In genomic region chr15:43135351-43135750, GRCh38 we compare ENCODE assay signal across 16 cellular contexts. TPM values are rescaled to one million over a fixed set of nuclear protein-coding genes. Genes with fewer than 3 reads are reported as not detected.
DNase-seq lines count a peak whose midpoint lies in the region; TF ChIP-seq lines count a peak whose summit lies in the region.
"Had no signal": no experiment of that assay in that cellular context is flagged by ENCODE, and none has a peak within 500 bp of the region (broad histone marks: within the 10 kb centered on the region; RNA-seq: fewer than 3 reads in every experiment).

No MANE protein-coding gene starts in this region.

- peaks cover 26% of the 10 kb centered on the region for H3K4me1 ChIP-seq in CD8-positive, alpha-beta memory T cell (ENCODE audit: insufficient read depth, low read length)
- H3K4me1 ChIP-seq in KMS-11 (ENCODE audit: low read depth, poor library complexity, severe bottlenecking) (peaks cover 21% of the 10 kb centered on the region), OCI-LY1 (ENCODE audit: insufficient read depth, low read length, severe bottlenecking) (peaks cover 22% of the 10 kb centered on the region), hepatocyte (ENCODE audit: insufficient read depth) (peaks cover 4% of the 10 kb centered on the region), Caco-2 (no peaks in the 10 kb centered on the region), breast epithelium (no peaks in the 10 kb centered on the region)
- H3K4me1 ChIP-seq: foreskin keratinocyte had no signal

- no peak overlapping the region for H3K4me3 ChIP-seq in CD8-positive, alpha-beta memory T cell (ENCODE audit: low read length)
- no peak overlapping the region for H3K4me3 ChIP-seq in KMS-11 (IDR thresholded peaks at IDR 0.05; ENCODE audit: insufficient read depth, low read depth, low read length)
- peak overlapping the region; percentile 97 for H3K4me3 ChIP-seq in OCI-LY1 (ENCODE audit: low read depth, low read length, poor library complexity, severe bottlenecking)
- no peak overlapping the region for H3K4me3 ChIP-seq in hepatocyte
- H3K4me3 ChIP-seq in Caco-2 (ENCODE audit: low read depth, low read length): no peak overlapping the region
- no peak overlapping the region for H3K4me3 ChIP-seq in breast epithelium
- H3K4me3 ChIP-seq: prostate gland had no signal

- intact Hi-C loops in Caco-2 (cut with micrococcal nuclease; ENCODE audit: unreplicated experiment): no loop called here
- intact Hi-C loops in breast epithelium (cut with DNase I; ENCODE audit: low total_unique reads): no loop called here

- H3K27me3 ChIP-seq in CD8-positive, alpha-beta memory T cell (ENCODE audit: insufficient read depth, low read length, poor library complexity, severe bottlenecking): no peaks in the 10 kb centered on the region
- no peaks in the 10 kb centered on the region for H3K27me3 ChIP-seq in KMS-11 (ENCODE audit: insufficient read depth, low read depth)
- H3K27me3 ChIP-seq in OCI-LY1 (ENCODE audit: insufficient read depth, low read length): no peaks in the 10 kb centered on the region
- H3K27me3 ChIP-seq in hepatocyte: no peaks in the 10 kb centered on the region
- H3K27me3 ChIP-seq in Caco-2 (replicated peaks; ENCODE audit: control insufficient read depth, insufficient read depth, low read length): no peaks in the 10 kb centered on the region
- no peaks in the 10 kb centered on the region for H3K27me3 ChIP-seq in breast epithelium
- H3K27me3 ChIP-seq: foreskin keratinocyte had no signal

- H3F3A ChIP-seq in OCI-LY1 (ENCODE audit: insufficient read depth, low read length): no peaks in the 10 kb centered on the region

- peaks cover 25 to 38% (median 27%) of the 10 kb centered on the region in 3 donors for H3K4me1 Mint-ChIP-seq in CD8-positive, alpha-beta memory T cell
- H3K4me1 Mint-ChIP-seq in Caco-2 (ENCODE audit: low read depth, unreplicated experiment): peaks cover 16% of the 10 kb centered on the region

- H2AFZ ChIP-seq in KMS-11 (ENCODE audit: low read depth): no peak overlapping the region
- no peak overlapping the region for H2AFZ ChIP-seq in OCI-LY1 (ENCODE audit: low read length)
- no peak overlapping the region for H2AFZ ChIP-seq in hepatocyte

- peak overlapping the region in 5 of 8 donors; percentile 15 to 79 (median 33) for H3K27ac Mint-ChIP-seq in CD8-positive, alpha-beta memory T cell
- H3K27ac Mint-ChIP-seq in Caco-2 (ENCODE audit: unreplicated experiment): no peak overlapping the region
- H3K27ac Mint-ChIP-seq: activated naive CD4-positive, alpha-beta T cell treated with anti-CD3 and anti-CD28 coated beads, Interleukin-2, amount 10 ng/mL, durations not matched to agents 7 days and 5 days had no signal

- H3K36me3 Mint-ChIP-seq in CD8-positive, alpha-beta memory T cell: peaks cover 0 to 52% (median 13%) of the 10 kb centered on the region in 3 donors
- H3K36me3 Mint-ChIP-seq in Caco-2 (ENCODE audit: insufficient read depth, unreplicated experiment): peaks cover 21% of the 10 kb centered on the region

- H3K79me2 ChIP-seq in KMS-11 (ENCODE audit: insufficient read depth, low read depth) (peaks cover 14% of the 10 kb centered on the region; the same call in 1 of the 2 replicates), OCI-LY1 (ENCODE audit: insufficient read depth, low read length) (peaks cover 12% of the 10 kb centered on the region), hepatocyte (peaks cover 14% of the 10 kb centered on the region)

- CTCF ChIA-PET in CD8-positive, alpha-beta memory T cell (lab: Charles Lee): no interaction called here
- CTCF ChIA-PET in Caco-2 (lab: Charles Lee): no interaction called here

- H3K4me2 ChIP-seq in KMS-11: peak overlapping the region; percentile 98; the same call in 1 of the 2 replicates
- peak overlapping the region; percentile 99; the same call in 1 of the 2 replicates for H3K4me2 ChIP-seq in OCI-LY1 (ENCODE audit: low read length)
- H3K4me2 ChIP-seq in hepatocyte: peak overlapping the region; percentile 91
- H3K4me2 ChIP-seq: smooth muscle cell had no signal

- H4K20me1 ChIP-seq in KMS-11 (ENCODE audit: insufficient read depth) (no peaks in the 10 kb centered on the region), OCI-LY1 (ENCODE audit: insufficient read depth, low read length) (no peaks in the 10 kb centered on the region), hepatocyte (ENCODE audit: insufficient read depth, poor library complexity, severe bottlenecking) (no peaks in the 10 kb centered on the region)

- no peaks in the 10 kb centered on the region for H3K9me3 ChIP-seq in CD8-positive, alpha-beta memory T cell (ENCODE audit: low read length)
- H3K9me3 ChIP-seq in OCI-LY1 (ENCODE audit: low read length): no peaks in the 10 kb centered on the region
- H3K9me3 ChIP-seq in hepatocyte (ENCODE audit: low read depth): no peaks in the 10 kb centered on the region
- no peaks in the 10 kb centered on the region for H3K9me3 ChIP-seq in Caco-2
- H3K9me3 ChIP-seq in breast epithelium: no peaks in the 10 kb centered on the region
- H3K9me3 ChIP-seq: prostate gland had no signal

- H3K27me3 Mint-ChIP-seq in CD8-positive, alpha-beta memory T cell: no peaks in the 10 kb centered on the region
- no peaks in the 10 kb centered on the region for H3K27me3 Mint-ChIP-seq in Caco-2 (ENCODE audit: insufficient read depth, unreplicated experiment)

- TF ChIP-seq CTCF in KMS-11 (conservative IDR thresholded peaks at IDR 0.05; ENCODE audit: low read depth, low read length) (no peak), OCI-LY1 (IDR thresholded peaks at IDR 0.05; ENCODE audit: low read length) (no peak), hepatocyte (IDR thresholded peaks at IDR 0.05; ENCODE audit: poor library complexity) (no peak), Caco-2 (IDR thresholded peaks at IDR 0.05; ENCODE audit: insufficient read depth in 1 of 2, low read depth in 1 of 2, low read length in 1 of 2, severe bottlenecking in 1 of 2, unreplicated experiment in 1 of 2) (no peak), breast epithelium (IDR thresholded peaks at IDR 0.05) (no peak)

- H3K9me2 ChIP-seq in OCI-LY1 (ENCODE audit: low read depth, low read length): no peaks in the 10 kb centered on the region
- H3K9me2 ChIP-seq in hepatocyte (replicated peaks; ENCODE audit: insufficient read depth): no peaks in the 10 kb centered on the region

- no TSS peak for BruUV-seq in Caco-2 (replicated peaks; lab: Mats Ljungman, UMichigan)

- no peak overlapping the region for H3K27ac ChIP-seq in CD8-positive, alpha-beta memory T cell (ENCODE audit: low read depth, low read length)
- H3K27ac ChIP-seq in KMS-11 (no peak overlapping the region), OCI-LY1 (ENCODE audit: low read depth, low read length, poor library complexity, severe bottlenecking) (no peak overlapping the region), hepatocyte (no peak overlapping the region), breast epithelium (no peak overlapping the region)
- H3K27ac ChIP-seq: foreskin keratinocyte, prostate gland had no signal

- peaks cover 18% of the 10 kb centered on the region for H3K36me3 ChIP-seq in CD8-positive, alpha-beta memory T cell (ENCODE audit: insufficient read depth, low read length)
- peaks cover 11% of the 10 kb centered on the region; the same call in 1 of the 2 replicates for H3K36me3 ChIP-seq in KMS-11 (ENCODE audit: insufficient read depth)
- H3K36me3 ChIP-seq in OCI-LY1 (ENCODE audit: insufficient read depth, low read length): peaks cover 40% of the 10 kb centered on the region
- H3K36me3 ChIP-seq in hepatocyte (replicated peaks; ENCODE audit: insufficient read depth, low read depth): no peaks in the 10 kb centered on the region
- peaks cover 3% of the 10 kb centered on the region; the same call in 1 of the 2 replicates for H3K36me3 ChIP-seq in Caco-2 (ENCODE audit: control insufficient read depth, insufficient read depth, low read length)
- H3K36me3 ChIP-seq in breast epithelium: no peaks in the 10 kb centered on the region
- H3K36me3 ChIP-seq: prostate gland had no signal

- 82% methylated on average over 3 of the region's 3 CpGs for WGBS in hepatocyte (ENCODE audit: low lambda C conversion rate, missing lambda C conversion rate)

- TF ChIP-seq POLR2A in breast epithelium (IDR thresholded peaks at IDR 0.05): no peak

- POLR2A ChIA-PET in CD8-positive, alpha-beta memory T cell (lab: Charles Lee): no interaction called here
- POLR2A ChIA-PET in Caco-2 (lab: Charles Lee): no interaction called here

- DNase-seq in CD8-positive, alpha-beta memory T cell: no peak
- DNase-seq in hepatocyte (ENCODE audit: low spot score) (no peak), COLO829 (ENCODE audit: low spot score) (no peak), Caco-2 (no peak), breast epithelium (ENCODE audit: low spot score in 2 of 2) (no peak)
- DNase-seq: activated CD4-positive, alpha-beta T cell treated with anti-CD3 and anti-CD28 coated beads, Interleukin-2, amount 50 U/mL, for 48 hours; activated naive CD4-positive, alpha-beta T cell treated with anti-CD3 and anti-CD28 coated beads, Interleukin-2, amount 10 ng/mL, durations not matched to agents 7 days and 5 days; foreskin keratinocyte; mesendoderm; NCI-H2107; stimulated activated CD4-positive, alpha-beta T cell treated with anti-CD3 and anti-CD28 coated beads, Interleukin-4, amount 100 ng/mL, for 24 hours had no signal

- peak overlapping the region in 3 of 7 donors; percentile 0 to 98 (median 19) for H3K4me3 Mint-ChIP-seq in CD8-positive, alpha-beta memory T cell
- H3K4me3 Mint-ChIP-seq in Caco-2 (ENCODE audit: unreplicated experiment): no peak overlapping the region

- no peak overlapping the region for H3K9ac ChIP-seq in KMS-11
- H3K9ac ChIP-seq in OCI-LY1 (ENCODE audit: low read length): no peak overlapping the region

- H3K9me3 Mint-ChIP-seq in CD8-positive, alpha-beta memory T cell: no peaks in the 10 kb centered on the region
- peaks cover 3% of the 10 kb centered on the region for H3K9me3 Mint-ChIP-seq in Caco-2 (ENCODE audit: unreplicated experiment)
- H3K9me3 Mint-ChIP-seq: activated naive CD4-positive, alpha-beta T cell treated with anti-CD3 and anti-CD28 coated beads, Interleukin-2, amount 10 ng/mL, durations not matched to agents 7 days and 5 days; nephron had no signal

RNA-seq across cellular contexts. Expression of gene TMEM62, which starts 2.0 kb away (rescaled TPM):
- total RNA-seq in CD8-positive, alpha-beta memory T cell: 10 to 100 TPM; 13.2 to 18.1 TPM
- polyA plus RNA-seq in CD8-positive, alpha-beta memory T cell: 11.2 TPM
- total RNA-seq in hepatocyte (25.7 and 34.0 TPM in 2 replicates), Caco-2 (2022) (22.0 and 23.7 TPM in 2 replicates), breast epithelium (10 to 100 TPM; 43.2 to 61.6 (median 59.4) TPM)
- polyA plus RNA-seq in hepatocyte: 14.4 and 17.3 TPM in 2 replicates

RNA-seq across cellular contexts. Expression of gene UBR1, which starts 29.5 kb away (rescaled TPM):
- 10 to 100 TPM; 28.6 to 29.7 TPM for total RNA-seq in CD8-positive, alpha-beta memory T cell
- 15.4 TPM for polyA plus RNA-seq in CD8-positive, alpha-beta memory T cell
- total RNA-seq in hepatocyte (31.0 and 32.5 TPM in 2 replicates), Caco-2 (2022) (21.9 and 22.3 TPM in 2 replicates), breast epithelium (10 to 100 TPM; 33.0 to 52.5 (median 48.5) TPM)
- 11.9 and 14.8 TPM in 2 replicates for polyA plus RNA-seq in hepatocyte

RNA-seq across cellular contexts. Expression of gene CCNDBP1, which starts 49.9 kb away (rescaled TPM):
- 10 to 100 TPM; 61.8 to 63.2 TPM for total RNA-seq in CD8-positive, alpha-beta memory T cell
- polyA plus RNA-seq in CD8-positive, alpha-beta memory T cell: 204 TPM
- total RNA-seq in hepatocyte (56.7 and 60.3 TPM in 2 replicates), Caco-2 (2022) (21.7 and 23.1 TPM in 2 replicates), breast epithelium (100 to 1,000 TPM in 2 of 3 donors, 10 to 100 TPM in 1; 90.1 to 179 (median 106) TPM)
- polyA plus RNA-seq in hepatocyte: 53.2 and 53.5 TPM in 2 replicates
